5 cellular contexts compared by ENCODE assay signal in genomic region chr10:98576096-98576495, GRCh38.
"Had no signal": no experiment of that assay in that cellular context is flagged by ENCODE, and none has a peak within 500 bp of the region (broad histone marks: within the 10 kb centered on the region; RNA-seq: fewer than 3 reads in every experiment).

No MANE protein-coding gene starts in this region.

- H2AFZ ChIP-seq: GM23248 had no signal

- DNase-seq: GM23248, H9, HCEC 1CT, IMR-90 had no signal

- ATAC-seq: K562 had no signal

- H3K4me3 Mint-ChIP-seq: H9 had no signal

- H3K27ac ChIP-seq: GM23248 had no signal

- H3K4me3 ChIP-seq: GM23248, K562 had no signal

- H3K9ac ChIP-seq: GM23248 had no signal

- H3K9me3 Mint-ChIP-seq: H9 had no signal
